ENCODE assay signal across 10 cellular contexts in the genomic region with DNA sequence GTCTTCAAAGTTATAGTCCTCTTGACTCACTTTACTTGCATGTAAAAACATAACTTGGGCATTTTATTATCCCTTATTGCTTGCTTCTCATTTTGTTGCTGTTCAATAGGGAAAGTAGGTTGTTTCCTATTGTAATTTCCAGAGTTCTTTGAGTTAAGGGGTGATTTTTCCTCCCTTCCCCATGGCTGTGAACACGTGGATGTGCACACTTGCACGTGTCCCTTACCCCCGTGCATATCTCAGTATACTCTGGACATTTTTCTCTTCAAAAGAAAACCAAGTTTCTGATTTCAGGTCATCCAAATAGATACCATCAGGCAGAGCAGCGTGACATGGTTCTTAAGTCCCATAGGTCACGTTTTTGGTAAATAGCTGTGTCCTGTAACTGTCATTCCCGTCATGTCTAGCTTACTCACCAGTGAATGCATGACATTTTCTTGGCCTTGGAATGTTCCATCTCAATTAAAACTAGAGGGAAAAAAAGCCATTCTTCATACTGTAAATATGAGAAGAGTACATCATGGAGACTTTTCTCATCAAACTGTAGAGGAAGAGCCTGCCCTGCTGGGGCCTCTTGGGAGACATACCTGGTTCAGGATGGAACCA.
"Had no signal": no experiment of that assay in that cellular context is flagged by ENCODE, and none has a peak within 500 bp of the region (broad histone marks: within the 10 kb centered on the region; RNA-seq: fewer than 3 reads in every experiment).

No MANE protein-coding gene starts in this region.

- ATAC-seq: GM23338, HCT116 had no signal

- H3K36me3 ChIP-seq: HAP-1 had no signal

- H3K9me3 ChIP-seq: HAP-1 had no signal

- H2AFZ ChIP-seq: GM23338 had no signal

- H3K9me3 Mint-ChIP-seq: GM23338, HFFc6, IgD-negative memory B cell had no signal

- DNase-seq: KBM-7 had no signal

- H3K27ac Mint-ChIP-seq: GM23338, HFFc6, IgD-negative memory B cell had no signal

- H3K4me1 ChIP-seq: HAP-1 had no signal

- H3K4me3 ChIP-seq: GM23338, HAP-1 had no signal

- H3K4me2 ChIP-seq: GM23338, KMS-11 had no signal

- H3K9ac ChIP-seq: KMS-11 had no signal

- H3K4me1 Mint-ChIP-seq: GM23338, IgD-negative memory B cell had no signal

- H3K27ac ChIP-seq: KMS-11 had no signal

- H3K4me3 Mint-ChIP-seq: GM23338, HFFc6, IgD-negative memory B cell had no signal

- FAIRE-seq: H1, H54, HTR-8/SVneo had no signal

- H3K36me3 Mint-ChIP-seq: IgD-negative memory B cell had no signal
